Comparison of ENCODE assay signal across 1 cellular context in the genomic region with DNA sequence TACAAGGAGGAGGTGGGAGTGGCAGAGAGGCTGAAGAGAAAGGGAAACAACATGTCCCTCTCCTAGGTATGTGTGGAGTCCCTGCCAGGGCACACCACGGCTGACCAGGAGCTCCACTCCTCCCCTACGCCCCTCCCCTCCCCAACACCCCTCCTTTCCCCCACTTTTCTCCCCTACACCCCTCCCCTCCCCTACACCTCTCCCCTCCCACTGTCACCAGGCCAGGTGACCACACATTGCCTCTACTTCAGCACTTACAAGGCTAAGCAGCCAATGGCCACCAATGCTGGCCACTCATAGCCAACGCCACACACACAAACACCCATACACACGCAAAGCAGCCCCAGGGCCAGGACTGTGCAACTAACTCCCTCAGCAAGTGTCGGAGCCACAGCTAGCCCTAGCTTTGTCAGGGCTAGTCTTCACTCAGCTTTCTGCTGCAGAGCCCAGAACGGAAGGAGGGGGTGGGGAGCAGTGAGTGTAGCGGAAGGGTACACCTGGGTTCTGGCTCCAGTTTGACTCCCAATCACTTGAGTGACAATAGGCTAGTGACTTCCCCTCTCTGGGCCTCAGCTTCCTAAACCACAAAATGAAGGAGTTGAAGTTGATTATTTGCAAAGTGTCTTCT.
TF ChIP-seq lines count a peak whose summit lies in the region.

No MANE protein-coding gene starts in this region.

TF ChIP-seq in endothelial cell of umbilical vein, 7 proteins besides CTCF, POLR2A, EP300 and RAD21 (continued from another document):
- TF ChIP-seq MAX (IDR thresholded peaks at IDR 0.05; ENCODE audit: insufficient read depth, insufficient read length): no peak
